In genomic region chr5:62460578-62460983, GRCh38 we compare ENCODE assay signal across 8 cellular contexts. TPM values are rescaled to one million over a fixed set of nuclear protein-coding genes. Genes with fewer than 3 reads are reported as not detected.
DNase-seq lines count a peak whose midpoint lies in the region; ATAC-seq and TF ChIP-seq lines count a peak whose summit lies in the region.

No MANE protein-coding gene starts in this region.

- H3K27me3 ChIP-seq in heart left ventricle, result no peaks in the 10 kb centered on the region
- H3K27me3 ChIP-seq in foreskin keratinocyte, result no peaks in the 10 kb centered on the region

- H3K9me3 ChIP-seq in heart left ventricle, result no peaks in the 10 kb centered on the region

- intact Hi-C loops in heart left ventricle (cut with DNase I), result loop anchor here in 8 of 10 donors (1.0 to 5.0 kb wide), 3 partner anchors 317 to 319 kb away; no protein-coding TSS in a partner anchor
- intact Hi-C loops in Right ventricle myocardium inferior (cut with DNase I), result loop anchor here (2.0 kb wide), 1 partner anchor 318 kb away; no protein-coding TSS in a partner anchor

- no peak for TF ChIP-seq POLR2A in heart left ventricle (IDR thresholded peaks at IDR 0.05)

- peaks cover 0 to 11% (median 0%) of the 10 kb centered on the region in 9 donors for H3K36me3 ChIP-seq in heart left ventricle

- no peak for DNase-seq in heart left ventricle
- no peak for DNase-seq in Right ventricle myocardium inferior (ENCODE audit: missing footprints)
- peak; percentile 16 for DNase-seq in HuH-7 (ENCODE audit: low spot score)
- DNase-seq in SKM-1 treated with dmso at 0.1 percent for 144 hours (lab: John Stamatoyannopoulos, UW; ENCODE audit: unreplicated experiment), result peak; percentile 24
- peak in 1 of 2 donors; percentile 20 for DNase-seq in foreskin keratinocyte
- DNase-seq in putamen (ENCODE audit: low spot score), result peak; percentile 26
- DNase-seq in DMS153 (lab: John Stamatoyannopoulos, UW), result no peak

- TF ChIP-seq CTCF in heart left ventricle (IDR thresholded peaks at IDR 0.05) (peak; percentile 63 to 91 (median 77)), foreskin keratinocyte (conservative IDR thresholded peaks at IDR 0.05) (peak; percentile 82)

- H3K4me1 ChIP-seq in heart left ventricle (peaks cover 0 to 5% (median 0%) of the 10 kb centered on the region in 12 donors), foreskin keratinocyte (peaks cover 2% of the 10 kb centered on the region)

- ATAC-seq in heart left ventricle (peak in 1 of 4 donors; percentile 49), Right ventricle myocardium inferior (no peak), GM21737 (IDR thresholded peaks at IDR 0.05; ENCODE audit: unreplicated experiment) (peak; percentile 83), foreskin keratinocyte (peak; percentile 43)

- H3K4me3 ChIP-seq in heart left ventricle, result no peak overlapping the region

- no peak overlapping the region for H3K27ac ChIP-seq in heart left ventricle
- no peak overlapping the region for H3K27ac ChIP-seq in foreskin keratinocyte

RNA-seq across cellular contexts. Expression of gene IPO11, which starts 48.0 kb away (rescaled TPM):
- total RNA-seq in heart left ventricle (10 to 100 TPM; 25.1 to 40.4 (median 31.3) TPM), Right ventricle myocardium inferior (34.5 TPM), foreskin keratinocyte (35.4 and 41.0 TPM in 2 replicates)
- polyA plus RNA-seq in heart left ventricle (10 to 100 TPM in 1 of 2 donors, 1 to 10 TPM in 1; 8.2 to 20.5 TPM), foreskin keratinocyte (17.9 and 22.7 TPM in 2 replicates)

RNA-seq across cellular contexts. Expression of gene DIMT1, which starts 56.9 kb away (rescaled TPM):
- total RNA-seq in heart left ventricle, result 10 to 100 TPM; 16.5 to 23.3 (median 18.4) TPM
- 10 to 100 TPM in 1 of 2 donors, 1 to 10 TPM in 1; 9.0 to 24.1 TPM for polyA plus RNA-seq in heart left ventricle
- total RNA-seq in Right ventricle myocardium inferior, result 16.4 TPM
- total RNA-seq in foreskin keratinocyte, result 42.3 and 43.1 TPM in 2 replicates
- 30.1 and 35.2 TPM in 2 replicates for polyA plus RNA-seq in foreskin keratinocyte

Comparison
In these comparisons a context has a peak if more than half of its experiments do, and no peak if none do; other contexts are left out.
1. DNase-seq: peak in HuH-7 (single experiment), SKM-1 treated with dmso at 0.1 percent for 144 hours (single experiment) and putamen (single experiment); none in heart left ventricle (0 of 5), Right ventricle myocardium inferior (single experiment) and DMS153 (single experiment).